Comparison of ENCODE assay signal across 8 cellular contexts in the genomic region with DNA sequence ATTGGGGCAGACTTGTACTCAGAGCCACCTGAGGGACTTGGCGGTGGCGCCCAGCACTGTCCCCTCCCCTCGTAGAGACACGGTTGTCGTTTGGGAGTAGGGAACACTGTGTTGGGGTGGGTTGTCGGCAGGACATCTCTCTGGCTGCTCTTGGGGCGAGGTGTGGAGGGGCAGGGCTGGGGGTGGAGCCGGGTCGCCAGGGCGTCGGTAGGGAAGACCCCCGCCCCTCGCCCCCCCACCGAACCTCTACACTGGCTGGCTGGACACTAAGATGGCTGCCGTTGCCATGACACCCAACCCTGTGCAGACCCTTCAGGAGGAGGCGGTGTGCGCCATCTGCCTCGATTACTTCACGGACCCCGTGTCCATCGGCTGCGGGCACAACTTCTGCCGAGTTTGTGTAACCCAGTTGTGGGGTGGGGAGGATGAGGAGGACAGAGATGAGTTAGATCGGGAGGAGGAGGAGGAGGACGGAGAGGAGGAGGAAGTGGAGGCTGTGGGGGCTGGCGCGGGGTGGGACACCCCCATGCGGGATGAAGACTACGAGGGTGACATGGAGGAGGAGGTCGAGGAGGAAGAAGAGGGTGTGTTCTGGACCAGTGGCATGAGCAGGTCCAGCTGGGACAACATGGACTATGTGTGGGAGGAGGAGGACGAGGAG. TPM values are rescaled to one million over a fixed set of nuclear protein-coding genes. Genes with fewer than 3 reads are reported as not detected.
DNase-seq lines count a peak whose midpoint lies in the region; ATAC-seq and TF ChIP-seq lines count a peak whose summit lies in the region.

No MANE protein-coding gene starts in this region.

- H3K27me3 ChIP-seq in ascending aorta, result no peaks in the 10 kb centered on the region

- H3K4me1 ChIP-seq in ascending aorta, result peaks cover 6 to 7% of the 10 kb centered on the region in 2 donors

- H3K9me3 Mint-ChIP-seq in stimulated activated effector memory CD8-positive, alpha-beta T cell treated with anti-CD3 and anti-CD28 coated beads, Interleukin-12 subunit alpha, Interleukin-12 subunit beta, amount 100 ng/mL, for 72 hours, result no peaks in the 10 kb centered on the region

- peak overlapping the region; percentile 79 to 81 for H3K4me3 ChIP-seq in ascending aorta

- DNase-seq in GM10266 (ENCODE audit: extremely low spot score), result peak; percentile 62
- DNase-seq in ascending aorta (ENCODE audit: low spot score in 2 of 2), result peak in 1 of 2 donors; percentile 81
- peak; percentile 78 for DNase-seq in iPS-NIHi7 (ENCODE audit: extremely low spot score)
- no peak for DNase-seq in stimulated activated effector memory CD8-positive, alpha-beta T cell treated with anti-CD3 and anti-CD28 coated beads, Interleukin-12 subunit alpha, Interleukin-12 subunit beta, amount 100 ng/mL, for 72 hours (ENCODE audit: low spot score in 2 of 2)
- DNase-seq in NCI-H146 (lab: John Stamatoyannopoulos, UW), result no peak
- no peak for DNase-seq in cortex of kidney (lab: John Stamatoyannopoulos, UW)

- H3K27ac Mint-ChIP-seq in stimulated activated effector memory CD8-positive, alpha-beta T cell treated with anti-CD3 and anti-CD28 coated beads, Interleukin-12 subunit alpha, Interleukin-12 subunit beta, amount 100 ng/mL, for 72 hours, result peak overlapping the region; percentile 100

- intact Hi-C loops in ascending aorta (cut with DNase I), result loop anchor here (1.0 kb wide), 3 partner anchors 20 to 37 kb away; partner anchors contain the start of gene TRIM52

- peaks cover 77% of the 10 kb centered on the region for H3K36me3 Mint-ChIP-seq in stimulated activated effector memory CD8-positive, alpha-beta T cell treated with anti-CD3 and anti-CD28 coated beads, Interleukin-12 subunit alpha, Interleukin-12 subunit beta, amount 100 ng/mL, for 72 hours

- TF ChIP-seq CTCF in GM10266 (IDR thresholded peaks at IDR 0.05; ENCODE audit: control insufficient read depth, insufficient read depth, low read depth, missing control alignments) (no peak), ascending aorta (IDR thresholded peaks at IDR 0.05) (no peak)

- peaks cover 63% of the 10 kb centered on the region for H3K4me1 Mint-ChIP-seq in stimulated activated effector memory CD8-positive, alpha-beta T cell treated with anti-CD3 and anti-CD28 coated beads, Interleukin-12 subunit alpha, Interleukin-12 subunit beta, amount 100 ng/mL, for 72 hours

- peak overlapping the region; percentile 85 for H3K4me3 Mint-ChIP-seq in stimulated activated effector memory CD8-positive, alpha-beta T cell treated with anti-CD3 and anti-CD28 coated beads, Interleukin-12 subunit alpha, Interleukin-12 subunit beta, amount 100 ng/mL, for 72 hours

- ATAC-seq in HG03175 (IDR thresholded peaks at IDR 0.05; ENCODE audit: unreplicated experiment) (peak; percentile 0), GM18870 (IDR thresholded peaks at IDR 0.05; ENCODE audit: unreplicated experiment) (no peak)
- ATAC-seq in stimulated activated effector memory CD8-positive, alpha-beta T cell treated with anti-CD3 and anti-CD28 coated beads, Interleukin-12 subunit alpha, Interleukin-12 subunit beta, amount 100 ng/mL, for 72 hours, result peak; percentile 2

- peaks cover 0 to 3% of the 10 kb centered on the region in 2 donors for H3K36me3 ChIP-seq in ascending aorta

- no peaks in the 10 kb centered on the region for H3K9me3 ChIP-seq in ascending aorta

- peak overlapping the region; percentile 93 to 94 for H3K27ac ChIP-seq in ascending aorta

RNA-seq across cellular contexts. Expression of gene TRIM41, which starts 0.8 kb away (rescaled TPM):
- 105 TPM for total RNA-seq in ascending aorta

RNA-seq across cellular contexts. Expression of gene TRIM7, which starts 18.9 kb away (rescaled TPM):
- total RNA-seq in ascending aorta, result 6.1 TPM

RNA-seq across cellular contexts. Expression of gene RACK1, which starts 19.8 kb away (rescaled TPM):
- 2,870 TPM for total RNA-seq in ascending aorta

RNA-seq across cellular contexts. Expression of gene TRIM52, which starts 37.1 kb away (rescaled TPM):
- 21.2 TPM for total RNA-seq in ascending aorta

Comparison
In these comparisons a context has a peak if more than half of its experiments do, and no peak if none do; other contexts are left out.
1. DNase-seq: peak in GM10266 (single experiment) and iPS-NIHi7 (single experiment); none in stimulated activated effector memory CD8-positive, alpha-beta T cell treated with anti-CD3 and anti-CD28 coated beads, Interleukin-12 subunit alpha, Interleukin-12 subunit beta, amount 100 ng/mL, for 72 hours (0 of 2), NCI-H146 (single experiment) and cortex of kidney (single experiment).